In genomic region chr11:105000797-105001196, GRCh38 we compare ENCODE assay signal across 7 cellular contexts. TPM values are rescaled to one million over a fixed set of nuclear protein-coding genes. Genes with fewer than 3 reads are reported as not detected.
A peak's percentile ranks its signal among the peaks of the same experiment; 100 is the strongest.
DNase-seq lines count a peak whose midpoint lies in the region; ATAC-seq, FAIRE-seq and TF ChIP-seq lines count a peak whose summit lies in the region.

No MANE protein-coding gene starts in this region.

- no peak for FAIRE-seq in astrocyte (lab: Jason Lieb, UNC)

- H3K4me3 Mint-ChIP-seq in T-cell, result no peak overlapping the region
- no peak overlapping the region for H3K4me3 Mint-ChIP-seq in astrocyte (ENCODE audit: unreplicated experiment)
- H3K4me3 Mint-ChIP-seq in mesothelial cell of epicardium, result no peak overlapping the region

- CTCF ChIA-PET in T-cell (lab: Charles Lee), result interaction anchor here in 1 of 2 donors (0.5 to 1.5 kb wide), 5 partner anchors 10 to 391 kb away, joined by 3 to 9 read pairs (median 4); partner anchors contain the start of gene CASP4

- no peaks in the 10 kb centered on the region for H3K79me2 ChIP-seq in astrocyte (ENCODE audit: insufficient read depth, low read length)

- H3K27ac ChIP-seq in astrocyte (ENCODE audit: low read depth, low read length) (no peak overlapping the region), thoracic aorta (no peak overlapping the region), gastrocnemius medialis (no peak overlapping the region)

- H3K9ac ChIP-seq in astrocyte (ENCODE audit: low read length), result no peak overlapping the region

- DNase-seq in T-cell, result peak in 32 of 34 experiments; percentile 7 to 59 (median 34)
- DNase-seq in astrocyte (ENCODE audit: low read depth), result no peak
- no peak for DNase-seq in mesothelial cell of epicardium (ENCODE audit: low spot score in 2 of 2, unreplicated experiment in 2 of 2)
- no peak for DNase-seq in thoracic aorta (ENCODE audit: low spot score)
- no peak for DNase-seq in gastrocnemius medialis

- H3K4me2 ChIP-seq in astrocyte (ENCODE audit: low read length), result no peak overlapping the region

- H3K4me1 ChIP-seq in astrocyte (ENCODE audit: insufficient read depth, low read length) (no peaks in the 10 kb centered on the region), thoracic aorta (ENCODE audit: control insufficient read depth in 1 of 2, low read depth in 2 of 2) (no peaks in the 10 kb centered on the region), gastrocnemius medialis (no peaks in the 10 kb centered on the region)

- no peak for TF ChIP-seq POLR2A in gastrocnemius medialis (IDR thresholded peaks at IDR 0.05)

- H3K27ac Mint-ChIP-seq in T-cell, result no peak overlapping the region
- no peak overlapping the region for H3K27ac Mint-ChIP-seq in astrocyte (ENCODE audit: unreplicated experiment)
- H3K27ac Mint-ChIP-seq in mesothelial cell of epicardium, result no peak overlapping the region

- peak; percentile 26 for TF ChIP-seq CTCF in astrocyte (IDR thresholded peaks at IDR 0.05; ENCODE audit: insufficient read depth, low read depth, low read length)
- TF ChIP-seq CTCF in mesothelial cell of epicardium (IDR thresholded peaks at IDR 0.05; ENCODE audit: unreplicated experiment), result peak; percentile 43
- TF ChIP-seq CTCF in thoracic aorta (IDR thresholded peaks at IDR 0.05), result peak; percentile 17
- peak in 2 of 5 experiments; percentile 18 to 55 for TF ChIP-seq CTCF in gastrocnemius medialis (IDR thresholded peaks at IDR 0.05 in 4 of 5, conservative IDR thresholded peaks at IDR 0.05 in 1 of 5)

- H3K9me3 ChIP-seq in astrocyte (ENCODE audit: insufficient read depth, low read depth, low read length) (no peaks in the 10 kb centered on the region), thoracic aorta (no peaks in the 10 kb centered on the region), gastrocnemius medialis (no peaks in the 10 kb centered on the region)

- ATAC-seq in GM18861 (IDR thresholded peaks at IDR 0.05; ENCODE audit: unreplicated experiment) (peak; percentile 73), HG02870 (IDR thresholded peaks at IDR 0.05; ENCODE audit: unreplicated experiment) (peak; percentile 86), T-cell (replicated peaks in 1 of 4) (peak; percentile 61 to 84 (median 70)), thoracic aorta (ENCODE audit: insufficient number of reproducible peaks, low FRiP score, low read depth) (no peak), gastrocnemius medialis (no peak)

- POLR2A ChIA-PET in T-cell (lab: Charles Lee), result no interaction called here

- in situ Hi-C loops in gastrocnemius medialis (cut with MboI; ENCODE audit: low sequenced_read_pairs in 4 of 4), result no loop called here

- H3K27me3 ChIP-seq in astrocyte (ENCODE audit: insufficient read depth, low read length) (no peaks in the 10 kb centered on the region), thoracic aorta (replicated peaks; ENCODE audit: insufficient read depth) (no peaks in the 10 kb centered on the region), gastrocnemius medialis (no peaks in the 10 kb centered on the region)

- no peak overlapping the region for H2AFZ ChIP-seq in astrocyte (ENCODE audit: low read depth, low read length)

- no peak overlapping the region for H3K4me3 ChIP-seq in astrocyte (ENCODE audit: insufficient read depth, low read depth, low read length)
- no peak overlapping the region for H3K4me3 ChIP-seq in thoracic aorta
- no peak overlapping the region for H3K4me3 ChIP-seq in gastrocnemius medialis

- H4K20me1 ChIP-seq in astrocyte (ENCODE audit: insufficient read depth, low read length), result no peaks in the 10 kb centered on the region

- H3K36me3 ChIP-seq in astrocyte (ENCODE audit: insufficient read depth, low read length) (no peaks in the 10 kb centered on the region), thoracic aorta (no peaks in the 10 kb centered on the region), gastrocnemius medialis (no peaks in the 10 kb centered on the region)

- H3K36me3 Mint-ChIP-seq in T-cell, result no peaks in the 10 kb centered on the region
- H3K36me3 Mint-ChIP-seq in astrocyte (ENCODE audit: low read depth, unreplicated experiment), result no peaks in the 10 kb centered on the region
- H3K36me3 Mint-ChIP-seq in mesothelial cell of epicardium, result no peaks in the 10 kb centered on the region

- no peaks in the 10 kb centered on the region for H3K9me3 Mint-ChIP-seq in T-cell
- no peaks in the 10 kb centered on the region for H3K9me3 Mint-ChIP-seq in astrocyte (ENCODE audit: unreplicated experiment)
- peaks cover 12% of the 10 kb centered on the region for H3K9me3 Mint-ChIP-seq in mesothelial cell of epicardium

- H3K27me3 Mint-ChIP-seq in T-cell (no peaks in the 10 kb centered on the region), astrocyte (ENCODE audit: low read depth, unreplicated experiment) (no peaks in the 10 kb centered on the region), mesothelial cell of epicardium (ENCODE audit: low read depth) (no peaks in the 10 kb centered on the region)

- intact Hi-C loops in gastrocnemius medialis (cut with DNase I; ENCODE audit: low total_unique reads), result no loop called here

- peaks cover 5 to 8% (median 7%) of the 10 kb centered on the region in 3 donors for H3K4me1 Mint-ChIP-seq in T-cell
- H3K4me1 Mint-ChIP-seq in astrocyte (ENCODE audit: low read depth, unreplicated experiment), result peaks cover 3% of the 10 kb centered on the region
- H3K4me1 Mint-ChIP-seq in mesothelial cell of epicardium, result peaks cover 7% of the 10 kb centered on the region

RNA-seq across cellular contexts. Expression of gene CASP5, which starts 22.2 kb away (rescaled TPM):
- under 1 TPM in 1 of 5 donors, not detected in 4; 0.38 TPM for total RNA-seq in T-cell
- not detected in 2 replicates for total RNA-seq in astrocyte
- not detected in 3 replicates for total RNA-seq in mesothelial cell of epicardium
- total RNA-seq in thoracic aorta, result 1 to 10 TPM in 1 of 2 donors, not detected in 1; 4.0 TPM
- total RNA-seq in gastrocnemius medialis, result not detected

RNA-seq across cellular contexts. Expression of gene CASP4, which starts 32.4 kb away (rescaled TPM):
- total RNA-seq in T-cell (10 to 100 TPM; 70.3 to 95.8 (median 80.2) TPM), astrocyte (0.62 and 0.86 TPM in 2 replicates), mesothelial cell of epicardium (19.0 to 21.4 TPM (median 19.4 TPM) in 3 replicates), thoracic aorta (100 to 1,000 TPM in 1 of 2 donors, 10 to 100 TPM in 1; 72.7 to 199 TPM), gastrocnemius medialis (10 to 100 TPM; 12.0 to 17.2 (median 14.4) TPM)

RNA-seq across cellular contexts. Expression of gene CASP1, which starts 34.1 kb away (rescaled TPM):
- total RNA-seq in T-cell, result 10 to 100 TPM; 45.5 to 69.7 (median 53.3) TPM
- 1.6 and 1.9 TPM in 2 replicates for total RNA-seq in astrocyte
- total RNA-seq in mesothelial cell of epicardium, result 2.7 to 4.9 TPM (median 2.8 TPM) in 3 replicates
- total RNA-seq in thoracic aorta, result 10 to 100 TPM in 1 of 2 donors, 1 to 10 TPM in 1; 9.1 to 10.1 TPM
- total RNA-seq in gastrocnemius medialis, result 1 to 10 TPM; 1.1 to 7.8 (median 3.5) TPM

RNA-seq across cellular contexts. Expression of gene CARD16, which starts 44.3 kb away (rescaled TPM):
- total RNA-seq in T-cell, result 10 to 100 TPM; 39.0 to 52.3 (median 44.9) TPM
- total RNA-seq in astrocyte, result 1.6 and 2.0 TPM in 2 replicates
- 1.5 to 2.3 TPM (median 1.6 TPM) in 3 replicates for total RNA-seq in mesothelial cell of epicardium
- total RNA-seq in thoracic aorta, result 10 to 100 TPM in 1 of 2 donors, under 1 TPM in 1; 0.81 to 13.5 TPM
- total RNA-seq in gastrocnemius medialis, result 1 to 10 TPM in 3 of 4 donors, not detected in 1; 1.5 to 2.1 (median 1.6) TPM

Comparison
In these comparisons a context has a peak if more than half of its experiments do, and no peak if none do; other contexts are left out.
1. ATAC-seq: peak in GM18861 (single experiment), HG02870 (single experiment) and T-cell (4 of 4); none in thoracic aorta (single experiment) and gastrocnemius medialis (0 of 2).
2. DNase-seq: peak in T-cell (32 of 34); none in astrocyte (single experiment), mesothelial cell of epicardium (0 of 2), thoracic aorta (single experiment) and gastrocnemius medialis (0 of 2).